10 cellular contexts compared by ENCODE assay signal in the genomic region with DNA sequence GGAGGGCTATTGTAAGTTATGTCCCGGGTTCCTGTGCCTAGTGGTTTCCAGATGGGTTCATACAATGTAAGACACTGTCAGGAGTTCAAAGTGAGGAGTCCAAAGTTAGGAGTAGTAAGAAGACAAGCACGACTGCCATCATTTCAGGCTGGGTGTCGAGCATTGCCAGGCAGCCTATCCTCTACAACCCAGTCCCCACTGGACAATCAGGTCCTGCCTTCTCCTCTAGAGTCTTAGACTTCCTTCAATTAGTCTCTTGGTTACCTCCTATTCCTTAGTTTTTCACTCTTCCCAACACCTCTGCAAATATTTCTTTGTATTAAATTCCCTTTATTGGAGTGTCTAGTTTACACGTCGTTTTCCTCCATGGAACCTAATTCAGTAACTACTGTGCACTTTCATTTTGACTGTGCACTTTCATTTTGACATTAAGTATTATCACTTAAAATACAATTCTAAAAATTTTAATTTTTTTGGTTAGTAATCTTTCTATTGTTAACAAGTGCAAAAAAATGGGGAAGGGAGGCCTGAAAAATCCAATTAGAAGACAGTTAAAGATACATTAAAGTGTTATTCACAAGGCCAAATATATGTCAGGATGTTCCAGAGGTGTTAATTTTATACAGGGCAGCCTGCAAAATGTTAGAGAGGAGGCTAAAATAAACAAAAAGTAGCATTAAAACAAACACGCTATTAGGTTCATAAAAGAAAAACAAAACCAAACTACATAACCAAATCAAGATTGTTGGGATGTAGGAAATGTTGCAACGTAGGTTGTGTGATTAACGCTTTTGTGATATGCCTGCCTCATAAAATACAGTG.
DNase-seq lines count a peak whose midpoint lies in the region; ATAC-seq and TF ChIP-seq lines count a peak whose summit lies in the region.
"Had no signal": no experiment of that assay in that cellular context is flagged by ENCODE, and none has a peak within 500 bp of the region (broad histone marks: within the 10 kb centered on the region; RNA-seq: fewer than 3 reads in every experiment).

No MANE protein-coding gene starts in this region.

- TF ChIP-seq CTCF in heart left ventricle (IDR thresholded peaks at IDR 0.05), result no peak
- TF ChIP-seq CTCF in esophagus squamous epithelium (IDR thresholded peaks at IDR 0.05), result no peak
- TF ChIP-seq CTCF in suprapubic skin (IDR thresholded peaks at IDR 0.05), result no peak
- TF ChIP-seq CTCF in prostate gland (IDR thresholded peaks at IDR 0.05), result no peak

- no peaks in the 10 kb centered on the region for H3K27me3 ChIP-seq in heart left ventricle
- no peaks in the 10 kb centered on the region for H3K27me3 ChIP-seq in esophagus squamous epithelium
- H3K27me3 ChIP-seq in suprapubic skin, result no peaks in the 10 kb centered on the region
- no peaks in the 10 kb centered on the region for H3K27me3 ChIP-seq in prostate gland (replicated peaks; ENCODE audit: insufficient read depth)
- H3K27me3 ChIP-seq: ovary had no signal

- no peak for TF ChIP-seq POLR2A in heart left ventricle (IDR thresholded peaks at IDR 0.05)
- TF ChIP-seq POLR2A in esophagus squamous epithelium (IDR thresholded peaks at IDR 0.05), result no peak
- no peak for TF ChIP-seq POLR2A in suprapubic skin (IDR thresholded peaks at IDR 0.05)
- no peak for TF ChIP-seq POLR2A in prostate gland (IDR thresholded peaks at IDR 0.05)

- peaks cover 0 to 60% (median 52%) of the 10 kb centered on the region in 9 donors for H3K36me3 ChIP-seq in heart left ventricle
- H3K36me3 ChIP-seq in esophagus squamous epithelium, result peaks cover 8 to 74% (median 14%) of the 10 kb centered on the region in 3 donors
- H3K36me3 ChIP-seq in suprapubic skin, result peaks cover 46% of the 10 kb centered on the region
- H3K36me3 ChIP-seq in prostate gland, result no peaks in the 10 kb centered on the region
- H3K36me3 ChIP-seq: ovary had no signal

- H3K4me3 ChIP-seq in heart left ventricle (no peak overlapping the region), esophagus squamous epithelium (no peak overlapping the region), suprapubic skin (no peak overlapping the region), prostate gland (no peak overlapping the region)
- H3K4me3 ChIP-seq: ovary had no signal

- no peak for TF ChIP-seq EP300 in suprapubic skin (IDR thresholded peaks at IDR 0.05)

- H3K27ac ChIP-seq in heart left ventricle (peak overlapping the region in 10 of 12 donors; percentile 26 to 73 (median 52)), esophagus squamous epithelium (peak overlapping the region in 3 of 4 donors; percentile 50 to 61 (median 53)), suprapubic skin (peak overlapping the region; percentile 73), prostate gland (no peak overlapping the region)
- H3K27ac ChIP-seq: ovary had no signal

- intact Hi-C loops in heart left ventricle (cut with DNase I), result loop anchor here in 9 of 10 donors (10.0 kb wide), 5 partner anchors 313 to 1343 kb away; no protein-coding TSS in a partner anchor
- intact Hi-C loops in left ventricle myocardium superior (cut with micrococcal nuclease), result no loop called here
- intact Hi-C loops in esophagus squamous epithelium (cut with DNase I), result no loop called here
- intact Hi-C loops in prostate gland (cut with DNase I), result no loop called here

- H3K4me1 ChIP-seq in heart left ventricle, result peaks cover 0 to 41% (median 29%) of the 10 kb centered on the region in 12 donors
- H3K4me1 ChIP-seq in esophagus squamous epithelium, result peaks cover 12 to 31% (median 25%) of the 10 kb centered on the region in 3 donors
- H3K4me1 ChIP-seq in suprapubic skin, result peaks cover 22% of the 10 kb centered on the region
- no peaks in the 10 kb centered on the region for H3K4me1 ChIP-seq in prostate gland (replicated peaks)

- DNase-seq in heart left ventricle (no peak), left ventricle myocardium superior (no peak), esophagus squamous epithelium (lab: John Stamatoyannopoulos, UW) (no peak), suprapubic skin (ENCODE audit: low spot score in 2 of 2) (peak in 1 of 2 donors; percentile 52), prostate gland (ENCODE audit: low spot score) (no peak), GM19240 (ENCODE audit: insufficient read length, low spot score) (no peak), DMS153 (lab: John Stamatoyannopoulos, UW) (no peak)
- DNase-seq: activated CD4-positive, alpha-beta T cell treated with anti-CD3 and anti-CD28 coated beads for 48 hours had no signal

- ATAC-seq in heart left ventricle (peak in 1 of 4 donors; percentile 20), left ventricle myocardium superior (no peak), HG03460 (IDR thresholded peaks at IDR 0.05; ENCODE audit: unreplicated experiment) (peak; percentile 49)

- H3K9me3 ChIP-seq in heart left ventricle (peaks cover 0 to 8% (median 0%) of the 10 kb centered on the region in 12 donors), esophagus squamous epithelium (peaks cover 0 to 6% (median 0%) of the 10 kb centered on the region in 3 donors), suprapubic skin (no peaks in the 10 kb centered on the region), prostate gland (no peaks in the 10 kb centered on the region)
- H3K9me3 ChIP-seq: ovary had no signal

- 79 to 85% (median 83%) methylated on average over 8 of the region's 8 CpGs for WGBS in heart left ventricle, 4 donors
- 72 to 84% methylated on average over 8 of the region's 8 CpGs for WGBS in esophagus squamous epithelium, 2 donors
- 79% methylated on average over 8 of the region's 8 CpGs for WGBS in suprapubic skin
- 89% methylated on average over 8 of the region's 8 CpGs for WGBS in prostate gland

Comparison
In these comparisons a context has a peak if more than half of its experiments do, and no peak if none do; other contexts are left out.
1. intact Hi-C loops: an anchor here in heart left ventricle (10.0 kb wide); none called in left ventricle myocardium superior, esophagus squamous epithelium and prostate gland.
2. H3K27ac ChIP-seq: peak in heart left ventricle (10 of 12), esophagus squamous epithelium (3 of 4) and suprapubic skin (single experiment); none in prostate gland (0 of 2).